ENCODE assay signal across 9 cellular contexts in genomic region chr9:129567842-129568559, GRCh38. TPM values are rescaled to one million over a fixed set of nuclear protein-coding genes. Genes with fewer than 3 reads are reported as not detected.
A peak's percentile ranks its signal among the peaks of the same experiment; 100 is the strongest.
DNase-seq lines count a peak whose midpoint lies in the region; ATAC-seq and TF ChIP-seq lines count a peak whose summit lies in the region.
"Had no signal": no experiment of that assay in that cellular context is flagged by ENCODE, and none has a peak within 500 bp of the region (broad histone marks: within the 10 kb centered on the region; RNA-seq: fewer than 3 reads in every experiment).

No MANE protein-coding gene starts in this region.

- no peak overlapping the region for H3K27ac Mint-ChIP-seq in GM23338
- no peak overlapping the region for H3K27ac Mint-ChIP-seq in activated T-helper 1 cell treated with anti-CD3 and anti-CD28 coated beads, Interleukin-12 subunit alpha, Interleukin-12 subunit beta, Interleukin-2, Interleukin-4 antibody, amounts not matched to agents 30 ng/mL and 10 ng/mL and 1 ng/mL, durations not matched to agents 14 hours and 24 hours and 36 hours

- peak; percentile 67 for DNase-seq in 8988T
- DNase-seq in GM23338 (ENCODE audit: low spot score): peak; percentile 66
- DNase-seq in activated T-helper 1 cell treated with anti-CD3 and anti-CD28 coated beads, Interleukin-12 subunit alpha, Interleukin-12 subunit beta, Interleukin-2, Interleukin-4 antibody, amounts not matched to agents 30 ng/mL and 10 ng/mL and 1 ng/mL, durations not matched to agents 14 hours and 24 hours and 36 hours (ENCODE audit: low spot score): no peak
- DNase-seq in left cardiac atrium: peak; percentile 58
- DNase-seq in posterior cingulate gyrus: peak in 8 of 10 donors; percentile 38 to 93 (median 56)
- no peak for DNase-seq in activated CD4-positive, alpha-beta T cell treated with anti-CD3 and anti-CD28 coated beads, Interleukin-2, amount 50 U/mL, for 1 hour

- H3K27ac ChIP-seq in GM23338 (ENCODE audit: low read depth): no peak overlapping the region

- H3K4me3 ChIP-seq in GM23338: peak overlapping the region; percentile 69

- H3K9me3 Mint-ChIP-seq in GM23338: peaks cover 3% of the 10 kb centered on the region; the same call in 1 of the 3 replicates
- H3K9me3 Mint-ChIP-seq in activated T-helper 1 cell treated with anti-CD3 and anti-CD28 coated beads, Interleukin-12 subunit alpha, Interleukin-12 subunit beta, Interleukin-2, Interleukin-4 antibody, amounts not matched to agents 30 ng/mL and 10 ng/mL and 1 ng/mL, durations not matched to agents 14 hours and 24 hours and 36 hours: no peaks in the 10 kb centered on the region

- peak overlapping the region; percentile 92 for H3K4me2 ChIP-seq in GM23338

- H3K4me3 Mint-ChIP-seq in GM23338: peak overlapping the region; percentile 78
- peak overlapping the region; percentile 70 for H3K4me3 Mint-ChIP-seq in activated T-helper 1 cell treated with anti-CD3 and anti-CD28 coated beads, Interleukin-12 subunit alpha, Interleukin-12 subunit beta, Interleukin-2, Interleukin-4 antibody, amounts not matched to agents 30 ng/mL and 10 ng/mL and 1 ng/mL, durations not matched to agents 14 hours and 24 hours and 36 hours

- ATAC-seq in GM23338: peak; percentile 64
- ATAC-seq in left cardiac atrium: peak; percentile 56 to 81
- no peak for ATAC-seq in GM18502 (IDR thresholded peaks at IDR 0.05; ENCODE audit: poor library complexity, unreplicated experiment)
- no peak for ATAC-seq in activated CD4-positive, CD25-positive, alpha-beta regulatory T cell treated with anti-CD3 and anti-CD28 coated beads, Interleukin-2, amount 50 U/mL, for 24 hours

- intact Hi-C loops in activated T-helper 1 cell treated with anti-CD3 and anti-CD28 coated beads, Interleukin-12 subunit alpha, Interleukin-12 subunit beta, Interleukin-2, Interleukin-4 antibody, amounts not matched to agents 30 ng/mL and 10 ng/mL and 1 ng/mL, durations not matched to agents 14 hours and 24 hours and 36 hours (cut with micrococcal nuclease): loop anchor here (5.0 kb wide), 1 partner anchor 39 kb away; no protein-coding TSS in a partner anchor
- intact Hi-C loops in left cardiac atrium (cut with DNase I) (no loop called here), posterior cingulate gyrus (cut with DNase I) (loop anchor here (5.0 kb wide), 1 partner anchor 76 kb away; no protein-coding TSS in a partner anchor)

- H3K27me3 ChIP-seq in GM23338 (ENCODE audit: insufficient read depth): peaks cover 21% of the 10 kb centered on the region

- H3F3A ChIP-seq in GM23338 (replicated peaks; ENCODE audit: low read depth): no peaks in the 10 kb centered on the region

- H3K27me3 Mint-ChIP-seq in GM23338 (ENCODE audit: insufficient read depth, low read depth, poor library complexity): peaks cover 41% of the 10 kb centered on the region
- H3K27me3 Mint-ChIP-seq in activated T-helper 1 cell treated with anti-CD3 and anti-CD28 coated beads, Interleukin-12 subunit alpha, Interleukin-12 subunit beta, Interleukin-2, Interleukin-4 antibody, amounts not matched to agents 30 ng/mL and 10 ng/mL and 1 ng/mL, durations not matched to agents 14 hours and 24 hours and 36 hours (ENCODE audit: insufficient read depth): peaks cover 25% of the 10 kb centered on the region

- peaks cover 15% of the 10 kb centered on the region for H3K4me1 ChIP-seq in GM23338 (ENCODE audit: insufficient read depth)

- H3K9me2 ChIP-seq in GM23338 (ENCODE audit: insufficient read depth): no peaks in the 10 kb centered on the region

- no peaks in the 10 kb centered on the region for H4K20me1 ChIP-seq in GM23338 (replicated peaks; ENCODE audit: insufficient read depth)

- no peaks in the 10 kb centered on the region for H3K36me3 ChIP-seq in GM23338 (ENCODE audit: insufficient read depth)

- H2AFZ ChIP-seq in GM23338: peak overlapping the region; percentile 18; the same call in 1 of the 2 replicates

- no peaks in the 10 kb centered on the region for H3K36me3 Mint-ChIP-seq in GM23338 (ENCODE audit: low read depth)
- H3K36me3 Mint-ChIP-seq in activated T-helper 1 cell treated with anti-CD3 and anti-CD28 coated beads, Interleukin-12 subunit alpha, Interleukin-12 subunit beta, Interleukin-2, Interleukin-4 antibody, amounts not matched to agents 30 ng/mL and 10 ng/mL and 1 ng/mL, durations not matched to agents 14 hours and 24 hours and 36 hours (ENCODE audit: low read depth): no peaks in the 10 kb centered on the region

- peak in 1 of 2 experiments; percentile 24; a peak in 1 of 4 replicates for TF ChIP-seq CTCF in GM23338 (conservative IDR thresholded peaks at IDR 0.05; ENCODE audit: low read depth in 2 of 2)

- no peaks in the 10 kb centered on the region for H3K79me2 ChIP-seq in GM23338 (replicated peaks; ENCODE audit: insufficient read depth)

- peaks cover 24% of the 10 kb centered on the region for H3K4me1 Mint-ChIP-seq in GM23338
- H3K4me1 Mint-ChIP-seq in activated T-helper 1 cell treated with anti-CD3 and anti-CD28 coated beads, Interleukin-12 subunit alpha, Interleukin-12 subunit beta, Interleukin-2, Interleukin-4 antibody, amounts not matched to agents 30 ng/mL and 10 ng/mL and 1 ng/mL, durations not matched to agents 14 hours and 24 hours and 36 hours (ENCODE audit: low read depth): peaks cover 31% of the 10 kb centered on the region

TF ChIP-seq in GM23338, 12 proteins besides CTCF, POLR2A, EP300 and RAD21:
- TF ChIP-seq CREB1 (CRISPR knock-in tag; IDR thresholded peaks at IDR 0.05; ENCODE audit: low read depth): no peak
- TF ChIP-seq EZH2 (IDR thresholded peaks at IDR 0.05; ENCODE audit: low read depth, unreplicated experiment): no peak
- TF ChIP-seq STAT1 (IDR thresholded peaks at IDR 0.05; ENCODE audit: unreplicated experiment): no peak

RNA-seq across cellular contexts. Expression of gene C9orf50, which starts 52.9 kb away (rescaled TPM):
- total RNA-seq in GM23338 (2014; rRNA removed; shearing (Covaris generic)): not detected in 2 replicates
- polyA plus RNA-seq in GM23338 (2016; fragmentation: Nextera tagmentation; extraction: Ambion mirVana): not detected in 2 replicates
- not detected in 2 replicates for total RNA-seq in activated T-helper 1 cell treated with anti-CD3 and anti-CD28 coated beads, Interleukin-12 subunit alpha, Interleukin-12 subunit beta, Interleukin-2, Interleukin-4 antibody, amounts not matched to agents 30 ng/mL and 10 ng/mL and 1 ng/mL, durations not matched to agents 14 hours and 24 hours and 36 hours
- not detected for total RNA-seq in left cardiac atrium
- total RNA-seq: glomerular endothelial cell had no signal

RNA-seq across cellular contexts. Expression of gene NTMT1, which starts 58.0 kb away (rescaled TPM):
- 44.2 and 59.4 TPM in 2 replicates for total RNA-seq in GM23338 (2014; rRNA removed; shearing (Covaris generic))
- 97.4 and 108 TPM in 2 replicates for polyA plus RNA-seq in GM23338 (2016; fragmentation: Nextera tagmentation; extraction: Ambion mirVana)
- total RNA-seq in activated T-helper 1 cell treated with anti-CD3 and anti-CD28 coated beads, Interleukin-12 subunit alpha, Interleukin-12 subunit beta, Interleukin-2, Interleukin-4 antibody, amounts not matched to agents 30 ng/mL and 10 ng/mL and 1 ng/mL, durations not matched to agents 14 hours and 24 hours and 36 hours: 67.1 and 67.3 TPM in 2 replicates
- 10 to 100 TPM; 43.4 to 53.8 TPM for total RNA-seq in left cardiac atrium

Comparison
In these comparisons a context has a peak if more than half of its experiments do, and no peak if none do; other contexts are left out.
1. DNase-seq: peak in 8988T (single experiment), GM23338 (single experiment), left cardiac atrium (single experiment) and posterior cingulate gyrus (8 of 10); none in activated T-helper 1 cell treated with anti-CD3 and anti-CD28 coated beads, Interleukin-12 subunit alpha, Interleukin-12 subunit beta, Interleukin-2, Interleukin-4 antibody, amounts not matched to agents 30 ng/mL and 10 ng/mL and 1 ng/mL, durations not matched to agents 14 hours and 24 hours and 36 hours (single experiment) and activated CD4-positive, alpha-beta T cell treated with anti-CD3 and anti-CD28 coated beads, Interleukin-2, amount 50 U/mL, for 1 hour (single experiment).
2. ATAC-seq: peak in GM23338 (single experiment) and left cardiac atrium (2 of 2); none in GM18502 (single experiment) and activated CD4-positive, CD25-positive, alpha-beta regulatory T cell treated with anti-CD3 and anti-CD28 coated beads, Interleukin-2, amount 50 U/mL, for 24 hours (0 of 2).
3. intact Hi-C loops: an anchor here in activated T-helper 1 cell treated with anti-CD3 and anti-CD28 coated beads, Interleukin-12 subunit alpha, Interleukin-12 subunit beta, Interleukin-2, Interleukin-4 antibody, amounts not matched to agents 30 ng/mL and 10 ng/mL and 1 ng/mL, durations not matched to agents 14 hours and 24 hours and 36 hours (5.0 kb wide) and posterior cingulate gyrus (5.0 kb wide); none called in left cardiac atrium.